14 cellular contexts compared by ENCODE assay signal in the genomic region with DNA sequence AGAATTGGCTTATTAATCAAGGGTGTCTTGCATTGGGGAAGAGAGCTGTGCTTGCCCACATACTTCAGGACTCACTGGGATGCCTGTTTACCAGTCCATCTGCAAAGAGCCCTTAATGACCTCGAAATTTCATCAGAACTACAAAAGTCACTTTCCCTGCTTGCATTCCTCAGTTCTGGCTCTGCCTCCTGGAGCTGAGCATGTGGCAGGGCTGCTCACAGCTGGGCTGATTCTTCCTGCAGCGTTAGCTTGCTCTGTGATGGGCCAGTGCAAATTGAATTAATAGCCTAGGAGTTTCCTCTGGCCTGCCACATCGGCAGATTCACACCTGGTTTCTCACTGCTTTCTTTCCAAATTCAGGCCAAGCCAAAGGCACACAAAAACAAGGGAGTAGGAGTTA.
A peak's percentile ranks its signal among the peaks of the same experiment; 100 is the strongest.
DNase-seq lines count a peak whose midpoint lies in the region; ATAC-seq and TF ChIP-seq lines count a peak whose summit lies in the region.
"Had no signal": no experiment of that assay in that cellular context is flagged by ENCODE, and none has a peak within 500 bp of the region (broad histone marks: within the 10 kb centered on the region; RNA-seq: fewer than 3 reads in every experiment).

No MANE protein-coding gene starts in this region.

- whole genome bisulfite sequencing in ovary, 3 donors: 6 to 7% (median 6%) methylated on average over 3 of the region's 3 CpGs

- H3K4me3 ChIP-seq in BE2C (ENCODE audit: low read depth, low read length) (no peak overlapping the region), adipocyte (ENCODE audit: low read length) (no peak overlapping the region), left ventricle myocardium inferior (no peak overlapping the region), ovary (no peak overlapping the region)
- H3K4me3 ChIP-seq: SJCRH30 had no signal

- TF ChIP-seq POLR2A in ovary (IDR thresholded peaks at IDR 0.05): no peak

- no peak for TF ChIP-seq CTCF in BE2C (IDR thresholded peaks at IDR 0.05; ENCODE audit: low read depth, low read length)
- no peak for TF ChIP-seq CTCF in left ventricle myocardium inferior (IDR thresholded peaks at IDR 0.05; ENCODE audit: borderline replicate concordance)
- no peak for TF ChIP-seq CTCF in ovary (IDR thresholded peaks at IDR 0.05)

- peak overlapping the region; percentile 76 for H3K9ac ChIP-seq in adipocyte (ENCODE audit: low read length)

- no peak for TF ChIP-seq EP300 in ovary (IDR thresholded peaks at IDR 0.05)

- DNase-seq in BE2C: peak; percentile 39
- DNase-seq in adipocyte (ENCODE audit: low read depth): peak; percentile 79
- peak; percentile 29 for DNase-seq in left ventricle myocardium inferior
- DNase-seq in ovary: peak in 4 of 5 donors; percentile 29 to 46 (median 39)
- DNase-seq in caudate nucleus (lab: John Stamatoyannopoulos, UW): no peak
- no peak for DNase-seq in LoVo (ENCODE audit: low spot score)
- DNase-seq in NCI-H1436 treated with DMSO at 0.1 percent for 48 hours (lab: John Stamatoyannopoulos, UW): no peak
- DNase-seq: activated CD4-positive, alpha-beta memory T cell treated with anti-CD3 and anti-CD28 coated beads for 36 hours; activated naive CD8-positive, alpha-beta T cell treated with anti-CD3 and anti-CD28 coated beads, Interleukin-2, amount 10 ng/mL, durations not matched to agents 7 days and 5 days; CD4-positive, CD25-positive, alpha-beta regulatory T cell; NCI-H446 treated with DMSO at 0.1 percent for 48 hours; SJCRH30; stimulated activated naive CD4-positive, alpha-beta T cell had no signal

- H3K27me3 ChIP-seq in BE2C (no peaks in the 10 kb centered on the region), adipocyte (replicated peaks; ENCODE audit: control insufficient read depth, insufficient read depth, low read length) (no peaks in the 10 kb centered on the region), left ventricle myocardium inferior (ENCODE audit: low read depth) (no peaks in the 10 kb centered on the region), ovary (no peaks in the 10 kb centered on the region)
- H3K27me3 ChIP-seq: SJCRH30 had no signal

- no peaks in the 10 kb centered on the region for H3K9me3 ChIP-seq in BE2C
- H3K9me3 ChIP-seq in adipocyte (ENCODE audit: control insufficient read depth, low read length): no peaks in the 10 kb centered on the region
- H3K9me3 ChIP-seq in left ventricle myocardium inferior (replicated peaks): no peaks in the 10 kb centered on the region
- no peaks in the 10 kb centered on the region for H3K9me3 ChIP-seq in ovary
- H3K9me3 ChIP-seq: SJCRH30 had no signal

- no peak for ATAC-seq in HG03135 (IDR thresholded peaks at IDR 0.05; ENCODE audit: unreplicated experiment)

- intact Hi-C loops in left ventricle myocardium inferior (cut with micrococcal nuclease) (no loop called here), ovary (cut with DNase I) (no loop called here)

- no peaks in the 10 kb centered on the region for H3K36me3 ChIP-seq in BE2C
- peaks cover 90% of the 10 kb centered on the region for H3K36me3 ChIP-seq in adipocyte (ENCODE audit: control insufficient read depth, insufficient read depth, low read length, severe bottlenecking)
- peaks cover 71% of the 10 kb centered on the region for H3K36me3 ChIP-seq in left ventricle myocardium inferior
- no peaks in the 10 kb centered on the region for H3K36me3 ChIP-seq in ovary

- no peaks in the 10 kb centered on the region for H3K4me1 ChIP-seq in BE2C
- H3K4me1 ChIP-seq in adipocyte (ENCODE audit: control insufficient read depth, insufficient read depth, low read length): peaks cover 55% of the 10 kb centered on the region
- peaks cover 7% of the 10 kb centered on the region for H3K4me1 ChIP-seq in left ventricle myocardium inferior
- H3K4me1 ChIP-seq in ovary (ENCODE audit: insufficient read depth): peaks cover 4% of the 10 kb centered on the region
- H3K4me1 ChIP-seq: SJCRH30 had no signal

- H3K27ac ChIP-seq in left ventricle myocardium inferior (replicated peaks): peak overlapping the region; percentile 39
- H3K27ac ChIP-seq in ovary: no peak overlapping the region
- H3K27ac ChIP-seq in caudate nucleus (ENCODE audit: low read depth, low read length): no peak overlapping the region
- H3K27ac ChIP-seq: SJCRH30 had no signal

Comparison
In these comparisons a context has a peak if more than half of its experiments do, and no peak if none do; other contexts are left out.
1. DNase-seq: peak in BE2C (single experiment), adipocyte (single experiment), left ventricle myocardium inferior (single experiment) and ovary (4 of 5); none in caudate nucleus (0 of 61), LoVo (single experiment) and NCI-H1436 treated with DMSO at 0.1 percent for 48 hours (single experiment).